In genomic region chr3:36372534-36372935, GRCh38 we compare ENCODE assay signal across 16 cellular contexts. TPM values are rescaled to one million over a fixed set of nuclear protein-coding genes. Genes with fewer than 3 reads are reported as not detected.
DNase-seq lines count a peak whose midpoint lies in the region; ATAC-seq lines count a peak whose summit lies in the region.
"Had no signal": no experiment of that assay in that cellular context is flagged by ENCODE, and none has a peak within 500 bp of the region (broad histone marks: within the 10 kb centered on the region; RNA-seq: fewer than 3 reads in every experiment).

No MANE protein-coding gene starts in this region.

- no peak overlapping the region for H3K4me3 ChIP-seq in mesodermal cell (ENCODE audit: extremely low read depth, insufficient read depth, low read length, poor library complexity, severe bottlenecking)
- H3K4me3 ChIP-seq: heart right ventricle, MG63 had no signal

- H3K27ac ChIP-seq in mesodermal cell (ENCODE audit: low read depth, low read length, severe bottlenecking), result peak overlapping the region; percentile 76

- peaks cover 5% of the 10 kb centered on the region for H3K4me1 ChIP-seq in mesodermal cell (ENCODE audit: control insufficient read depth, insufficient read depth, low read length, poor library complexity, severe bottlenecking)
- H3K4me1 ChIP-seq: heart right ventricle had no signal

- no peak for ATAC-seq in GM18868 (IDR thresholded peaks at IDR 0.05; ENCODE audit: unreplicated experiment)
- no peak for ATAC-seq in HG02610 (IDR thresholded peaks at IDR 0.05; ENCODE audit: unreplicated experiment)
- ATAC-seq: heart right ventricle; stimulated activated naive B cell treated with anti-CD40 and anti-IgM and Interleukin-4, amounts not matched to agents 10 μg/mL and 1 μg/mL and 100 μg/mL, for 72 hours had no signal

- DNase-seq in Caki2 (ENCODE audit: low read depth) (peak; percentile 62), RPMI7951 (ENCODE audit: low read depth) (peak; percentile 28), dermis blood vessel endothelial cell (peak; percentile 56), NCI-H128 (lab: John Stamatoyannopoulos, UW; ENCODE audit: unreplicated experiment) (no peak)
- DNase-seq in activated CD4-positive, alpha-beta T cell treated with anti-CD3 and anti-CD28 coated beads, Interleukin-2, amount 50 U/mL, for 48 hours, result no peak
- DNase-seq: activated CD4-positive, alpha-beta T cell treated with anti-CD3 and anti-CD28 coated beads, Interleukin-2, amount 10 ng/mL, durations not matched to agents 7 days and 5 days; activated naive CD8-positive, alpha-beta T cell treated with anti-CD3 and anti-CD28 coated beads, Interleukin-2, amount 10 ng/mL, durations not matched to agents 7 days and 5 days; activated T-cell treated with anti-CD3 and anti-CD28 coated beads, Interleukin-2, amount 50 U/mL, for 1 hour; heart right ventricle; NCI-H187; small intestine; stimulated activated naive B cell treated with anti-CD40 and anti-IgM and Interleukin-4, amounts not matched to agents 10 μg/mL and 1 μg/mL and 100 μg/mL, for 72 hours had no signal

- in situ Hi-C loops in Caki2 (cut with HindIII; ENCODE audit: low pct_unique_long_range_greater_than_20kb, low sequenced_read_pairs), result no loop called here

- H3K9me3 ChIP-seq in mesodermal cell (ENCODE audit: control insufficient read depth, low read length), result no peaks in the 10 kb centered on the region
- H3K9me3 ChIP-seq: heart right ventricle, MG63 had no signal

- no peaks in the 10 kb centered on the region for H3K36me3 ChIP-seq in mesodermal cell (ENCODE audit: control insufficient read depth, insufficient read depth, low read length)
- H3K36me3 ChIP-seq: heart right ventricle, MG63 had no signal

RNA-seq across cellular contexts. Expression of gene STAC, which starts 7.8 kb away (rescaled TPM):
- 8.7 and 13.3 TPM in 2 replicates for total RNA-seq in Caki2 (2014; rRNA removed; shearing (Covaris generic); ENCODE audit: low replicate concordance)
- total RNA-seq in RPMI7951 (2014; rRNA removed; shearing (Covaris generic)), result 3.7 and 3.9 TPM in 2 replicates
- total RNA-seq in dermis blood vessel endothelial cell, result 0.37 and 1.2 TPM in 2 replicates
- 10.7 TPM for polyA plus RNA-seq in mesodermal cell (2013, experiment 1 of 2)
- polyA plus RNA-seq in mesodermal cell (2013, experiment 2 of 2), result 8.6 TPM
- total RNA-seq: activated naive CD8-positive, alpha-beta T cell treated with anti-CD3 and anti-CD28 coated beads, Interleukin-2, amount 10 ng/mL, durations not matched to agents 7 days and 5 days had no signal

Comparison
In these comparisons a context has a peak if more than half of its experiments do, and no peak if none do; other contexts are left out.
1. DNase-seq: peak in Caki2 (single experiment), RPMI7951 (single experiment) and dermis blood vessel endothelial cell (single experiment); none in activated CD4-positive, alpha-beta T cell treated with anti-CD3 and anti-CD28 coated beads, Interleukin-2, amount 50 U/mL, for 48 hours (0 of 2) and NCI-H128 (single experiment).